ENCODE assay signal across 16 cellular contexts in the genomic region with DNA sequence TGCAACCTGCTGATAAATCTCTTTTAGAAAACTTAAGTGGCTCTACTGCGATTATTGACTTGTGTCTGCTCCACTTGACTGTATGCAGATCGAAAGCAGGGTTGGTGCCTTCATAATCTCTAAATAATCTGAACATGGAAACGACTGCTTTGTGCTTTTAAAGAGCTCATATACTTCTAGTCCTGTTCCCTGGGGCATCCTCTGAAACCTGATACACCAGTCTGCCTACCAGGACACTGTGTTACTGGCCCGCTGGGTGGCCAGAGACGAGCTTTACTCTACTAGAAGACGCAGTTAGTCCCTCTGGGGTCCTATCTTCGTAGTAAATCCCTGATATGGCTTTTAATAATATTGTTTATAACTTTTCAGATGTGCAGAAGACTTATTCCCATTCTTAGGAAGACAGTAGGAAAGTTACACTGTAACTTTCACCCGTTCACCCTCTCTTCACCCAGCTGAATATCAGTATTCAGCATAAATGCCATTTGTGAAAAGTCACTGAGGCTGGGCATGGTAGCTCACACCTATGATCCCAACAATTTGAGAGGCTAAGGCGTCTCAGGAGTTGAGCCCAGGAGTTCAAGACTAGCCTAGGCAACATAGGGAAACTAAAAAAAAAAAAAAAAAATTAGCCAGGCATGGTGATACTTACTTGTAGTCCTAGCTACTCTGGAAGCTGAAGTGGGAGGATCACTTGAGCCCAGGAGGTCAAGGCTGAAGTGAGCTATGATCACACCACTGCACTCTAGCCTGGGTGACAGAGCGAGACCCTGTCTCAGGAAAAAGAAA. TPM values are rescaled to one million over a fixed set of nuclear protein-coding genes. Genes with fewer than 3 reads are reported as not detected.
DNase-seq lines count a peak whose midpoint lies in the region; ATAC-seq and TF ChIP-seq lines count a peak whose summit lies in the region.
"Had no signal": no experiment of that assay in that cellular context is flagged by ENCODE, and none has a peak within 500 bp of the region (broad histone marks: within the 10 kb centered on the region; RNA-seq: fewer than 3 reads in every experiment).

No MANE protein-coding gene starts in this region.

- H3K9me3 Mint-ChIP-seq in activated CD4-positive, alpha-beta T cell treated with anti-CD3 and anti-CD28 coated beads for 36 hours (ENCODE audit: low read depth) = no peaks in the 10 kb centered on the region
- H3K9me3 Mint-ChIP-seq: activated T-helper 2 cell treated with anti-CD3 and anti-CD28 coated beads, Interferon-gamma antibody, Interleukin-2, Interleukin-4, amounts not matched to agents 10 μg/mL and 5 μg/mL and 100 μg/mL, durations not matched to agents 14 hours and 24 hours and 36 hours had no signal

- H3K4me3 ChIP-seq in prostate gland = no peak overlapping the region
- H3K4me3 ChIP-seq: A549, GM23248, uterus had no signal

- H3K27me3 Mint-ChIP-seq in activated CD4-positive, alpha-beta T cell treated with anti-CD3 and anti-CD28 coated beads for 36 hours = no peaks in the 10 kb centered on the region

- H3K27ac ChIP-seq in prostate gland = no peak overlapping the region
- H3K27ac ChIP-seq: A549, GM23248, uterus had no signal

- DNase-seq in NCI-H1417 (lab: John Stamatoyannopoulos, UW) = peak; percentile 18 to 69 (median 61)
- DNase-seq in NCI-H1417 treated with DMSO at 0.1 percent for 48 hours (lab: John Stamatoyannopoulos, UW) = no peak
- DNase-seq in NCI-H345 (lab: John Stamatoyannopoulos, UW) = peak; percentile 48
- DNase-seq in T47D (ENCODE audit: low read depth in 1 of 2, low spot score in 1 of 2) = peak; percentile 55 to 88
- DNase-seq in prostate gland (ENCODE audit: low spot score) = peak; percentile 42
- no peak for DNase-seq in activated CD4-positive, alpha-beta T cell treated with anti-CD3 and anti-CD28 coated beads for 36 hours

- peak in 1 of 4 experiments; percentile 11 for TF ChIP-seq CTCF in prostate gland (IDR thresholded peaks at IDR 0.05)

- H3K36me3 Mint-ChIP-seq in activated CD4-positive, alpha-beta T cell treated with anti-CD3 and anti-CD28 coated beads for 36 hours (ENCODE audit: low read depth) = no peaks in the 10 kb centered on the region
- H3K36me3 Mint-ChIP-seq: brain had no signal

- H3K4me3 Mint-ChIP-seq in activated CD4-positive, alpha-beta T cell treated with anti-CD3 and anti-CD28 coated beads for 36 hours = no peak overlapping the region
- H3K4me3 Mint-ChIP-seq: brain had no signal

- no peak for ATAC-seq in activated CD4-positive, alpha-beta T cell treated with anti-CD3 and anti-CD28 coated beads for 36 hours
- ATAC-seq in GM18909 (IDR thresholded peaks at IDR 0.05; ENCODE audit: poor library complexity, unreplicated experiment) (no peak), GM21526 (IDR thresholded peaks at IDR 0.05; ENCODE audit: low FRiP score, unreplicated experiment) (no peak)

- in situ Hi-C loops in T47D (cut with HindIII; ENCODE audit: low pct_unique_long_range_greater_than_20kb, low sequenced_read_pairs) = no loop called here

- intact Hi-C loops in prostate gland (cut with DNase I) = loop anchor here (2.0 kb wide), 1 partner anchor 367 kb away; no protein-coding TSS in a partner anchor
- intact Hi-C loops in activated CD4-positive, alpha-beta T cell treated with anti-CD3 and anti-CD28 coated beads for 36 hours (cut with DNase I, micrococcal nuclease) = loop anchor here in 1 of 2 experiments (1.0 to 5.0 kb wide), 2 partner anchors 142 to 366 kb away; no protein-coding TSS in a partner anchor

- CTCF ChIA-PET in activated CD4-positive, alpha-beta T cell treated with anti-CD3 and anti-CD28 coated beads for 36 hours (lab: Charles Lee) = interaction anchor here (0.6 to 2.7 kb wide), 14 partner anchors 7 to 370 kb away, joined by 3 to 49 read pairs (median 3); a partner anchor contains a TSS

- H3K9me3 ChIP-seq in prostate gland = no peaks in the 10 kb centered on the region
- H3K9me3 ChIP-seq: A549, uterus had no signal

- H3K4me1 ChIP-seq in prostate gland (replicated peaks) = no peaks in the 10 kb centered on the region
- H3K4me1 ChIP-seq: A549, uterus had no signal

- no peaks in the 10 kb centered on the region for H3K4me1 Mint-ChIP-seq in activated CD4-positive, alpha-beta T cell treated with anti-CD3 and anti-CD28 coated beads for 36 hours

- no peak for TF ChIP-seq POLR2A in prostate gland (IDR thresholded peaks at IDR 0.05)

- H3K36me3 ChIP-seq in prostate gland = no peaks in the 10 kb centered on the region
- H3K36me3 ChIP-seq: uterus had no signal

- WGBS in prostate gland = 49% methylated on average over 10 of the region's 10 CpGs

- no peak overlapping the region for H3K27ac Mint-ChIP-seq in activated CD4-positive, alpha-beta T cell treated with anti-CD3 and anti-CD28 coated beads for 36 hours
- H3K27ac Mint-ChIP-seq: activated T-helper 2 cell treated with anti-CD3 and anti-CD28 coated beads, Interferon-gamma antibody, Interleukin-2, Interleukin-4, amounts not matched to agents 10 μg/mL and 5 μg/mL and 100 μg/mL, durations not matched to agents 14 hours and 24 hours and 36 hours had no signal

- POLR2A ChIA-PET in activated CD4-positive, alpha-beta T cell treated with anti-CD3 and anti-CD28 coated beads for 36 hours (lab: Charles Lee) = interaction anchor here (0.6 kb wide), 1 partner anchor 367 kb away, joined by 7 read pairs; no protein-coding TSS in a partner anchor

- H3K27me3 ChIP-seq in prostate gland (replicated peaks; ENCODE audit: insufficient read depth) = no peaks in the 10 kb centered on the region
- H3K27me3 ChIP-seq: uterus had no signal

RNA-seq across cellular contexts. Expression of a gene that starts 9.0 kb away (rescaled TPM):
- not detected for total RNA-seq in prostate gland
- not detected for total RNA-seq in activated CD4-positive, alpha-beta T cell treated with anti-CD3 and anti-CD28 coated beads for 36 hours
- total RNA-seq: activated T-helper 2 cell treated with anti-CD3 and anti-CD28 coated beads, Interferon-gamma antibody, Interleukin-2, Interleukin-4, amounts not matched to agents 10 μg/mL and 5 μg/mL and 100 μg/mL, durations not matched to agents 14 hours and 24 hours and 36 hours; glomerular endothelial cell; GM23248; lower leg skin; omental fat pad; uterus had no signal

RNA-seq across cellular contexts. Expression of a gene that starts 20.2 kb away (rescaled TPM):
- 10 to 100 TPM; 28.9 to 31.5 TPM for total RNA-seq in prostate gland
- 10 to 100 TPM; 38.6 to 43.9 TPM for total RNA-seq in activated CD4-positive, alpha-beta T cell treated with anti-CD3 and anti-CD28 coated beads for 36 hours

Comparison
In these comparisons a context has a peak if more than half of its experiments do, and no peak if none do; other contexts are left out.
1. DNase-seq: peak in NCI-H1417 (3 of 3), NCI-H345 (single experiment), T47D (2 of 2) and prostate gland (single experiment); none in NCI-H1417 treated with DMSO at 0.1 percent for 48 hours (single experiment) and activated CD4-positive, alpha-beta T cell treated with anti-CD3 and anti-CD28 coated beads for 36 hours (single experiment).